Comparison of ENCODE assay signal across 8 cellular contexts in the genomic region with DNA sequence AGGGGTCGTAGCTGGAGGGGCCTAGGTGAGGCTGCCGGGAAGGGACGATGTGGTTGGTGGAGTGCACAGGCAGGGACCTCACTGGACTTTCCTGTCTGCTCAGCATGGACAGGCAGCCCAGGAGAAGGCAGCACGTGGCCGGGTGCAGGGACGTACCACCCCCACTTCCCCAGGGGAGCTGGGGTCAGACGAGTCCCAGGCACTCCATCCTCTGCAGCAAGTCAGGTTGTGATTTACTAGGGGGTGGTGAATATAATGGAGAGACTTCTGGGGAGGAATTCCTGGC. TPM values are rescaled to one million over a fixed set of nuclear protein-coding genes. Genes with fewer than 3 reads are reported as not detected.
A peak's percentile ranks its signal among the peaks of the same experiment; 100 is the strongest.
DNase-seq lines count a peak whose midpoint lies in the region; ATAC-seq and TF ChIP-seq lines count a peak whose summit lies in the region.
"Had no signal": no experiment of that assay in that cellular context is flagged by ENCODE, and none has a peak within 500 bp of the region (broad histone marks: within the 10 kb centered on the region; RNA-seq: fewer than 3 reads in every experiment).

No MANE protein-coding gene starts in this region.

- no peak overlapping the region for H2BK120ac ChIP-seq in IMR-90 (ENCODE audit: low read depth, low read length)

- POLR2A ChIA-PET in IMR-90 (lab: Charles Lee; ENCODE audit: unreplicated experiment), result no interaction called here
- POLR2A ChIA-PET in A673 (lab: Charles Lee; ENCODE audit: low non-redundant PET), result no interaction called here

- no peak overlapping the region for H2AK9ac ChIP-seq in IMR-90 (replicated peaks; ENCODE audit: low read depth, low read length, poor library complexity)

- H2BK5ac ChIP-seq in IMR-90 (ENCODE audit: low read depth, low read length, poor library complexity, severe bottlenecking), result no peak overlapping the region

- H4K91ac ChIP-seq in IMR-90 (ENCODE audit: insufficient read depth, low read depth, low read length), result no peak overlapping the region

- TF ChIP-seq POLR2A in IMR-90 (IDR thresholded peaks at IDR 0.05; ENCODE audit: low read depth, low read length), result no peak

- no peak overlapping the region for H4K5ac ChIP-seq in IMR-90 (ENCODE audit: low read depth, low read length)

- dilution Hi-C loops in IMR-90 (cut with HindIII; ENCODE audit: low sequenced_read_pairs, unreplicated experiment), result no loop called here

- H3K4me3 ChIP-seq in IMR-90 (ENCODE audit: insufficient read depth, low read depth, low read length), result no peak overlapping the region
- H3K4me3 ChIP-seq in iPS-20b (ENCODE audit: low read length), result peak overlapping the region; percentile 69; the same call in 1 of the 2 replicates
- no peak overlapping the region for H3K4me3 ChIP-seq in A673 (ENCODE audit: low read depth, low read length, poor library complexity, severe bottlenecking)

- no peak for TF ChIP-seq RAD21 in IMR-90 (IDR thresholded peaks at IDR 0.05; ENCODE audit: low read length)

- H3K27ac Mint-ChIP-seq in activated T-helper 1 cell treated with anti-CD3 and anti-CD28 coated beads, Interleukin-12 subunit alpha, Interleukin-12 subunit beta, Interleukin-2, Interleukin-4 antibody, amounts not matched to agents 30 ng/mL and 10 ng/mL and 1 ng/mL, durations not matched to agents 14 hours and 24 hours and 36 hours, result peak overlapping the region; percentile 96
- no peak overlapping the region for H3K27ac Mint-ChIP-seq in stimulated activated naive B cell treated with anti-CD40 and anti-IgM and Interleukin-4, amounts not matched to agents 10 μg/mL and 1 μg/mL and 100 μg/mL, for 72 hours

- H3K4me1 ChIP-seq in IMR-90 (ENCODE audit: control insufficient read depth, insufficient read depth, low read length), result peaks cover 16% of the 10 kb centered on the region
- H3K4me1 ChIP-seq in iPS-20b (ENCODE audit: insufficient read depth, low read length), result peaks cover 4% of the 10 kb centered on the region; the same call in 1 of the 2 replicates
- peaks cover 8% of the 10 kb centered on the region for H3K4me1 ChIP-seq in A673 (ENCODE audit: insufficient read depth, low read length, poor library complexity, severe bottlenecking)

- intact Hi-C loops in IMR-90 (cut with micrococcal nuclease), result no loop called here
- intact Hi-C loops in activated T-helper 1 cell treated with anti-CD3 and anti-CD28 coated beads, Interleukin-12 subunit alpha, Interleukin-12 subunit beta, Interleukin-2, Interleukin-4 antibody, amounts not matched to agents 30 ng/mL and 10 ng/mL and 1 ng/mL, durations not matched to agents 14 hours and 24 hours and 36 hours (cut with micrococcal nuclease), result no loop called here
- intact Hi-C loops in A673 (cut with micrococcal nuclease; ENCODE audit: unreplicated experiment), result no loop called here

- H3K27ac ChIP-seq in IMR-90 (ENCODE audit: insufficient read depth, low read length) (no peak overlapping the region), iPS-20b (ENCODE audit: low read length) (no peak overlapping the region), A673 (ENCODE audit: low read depth, low read length, poor library complexity, severe bottlenecking) (no peak overlapping the region)

- H3K23ac ChIP-seq in IMR-90 (ENCODE audit: low read depth, low read length), result no peak overlapping the region

- no peak for TF ChIP-seq CTCF in IMR-90 (conservative IDR thresholded peaks at IDR 0.05; ENCODE audit: low read depth, low read length)
- no peak for TF ChIP-seq CTCF in A673 (conservative IDR thresholded peaks at IDR 0.05; ENCODE audit: low read depth, low read length)

- no peak overlapping the region for H2BK15ac ChIP-seq in IMR-90 (ENCODE audit: low read depth, low read length)

- peaks cover 20% of the 10 kb centered on the region for H4K20me1 ChIP-seq in IMR-90 (ENCODE audit: insufficient read depth, low read length)

- in situ Hi-C loops in IMR-90 (cut with MboI; ENCODE audit: low sequenced_read_pairs), result no loop called here

- H3K9me3 ChIP-seq in IMR-90 (ENCODE audit: control insufficient read depth, insufficient read depth, low read length) (peaks cover 31% of the 10 kb centered on the region), iPS-20b (ENCODE audit: insufficient read depth, low read depth, low read length) (peaks cover 53% of the 10 kb centered on the region), A673 (ENCODE audit: low read depth, low read length, poor library complexity, severe bottlenecking) (peaks cover 50% of the 10 kb centered on the region)
- H3K9me3 ChIP-seq: adrenal gland had no signal

- H2AFZ ChIP-seq in IMR-90 (replicated peaks; ENCODE audit: low read length, poor library complexity), result peak overlapping the region; percentile 95

- H2AK5ac ChIP-seq in IMR-90 (ENCODE audit: low read depth, low read length), result peak overlapping the region; percentile 33; the same call in 1 of the 2 replicates

- peaks cover 14% of the 10 kb centered on the region for H3K9me1 ChIP-seq in IMR-90 (ENCODE audit: insufficient read depth, low read length)

- no peak overlapping the region for H3K56ac ChIP-seq in IMR-90 (ENCODE audit: extremely low read depth, insufficient read depth, low read length)

- no peak for ATAC-seq in IMR-90 (ENCODE audit: low read depth)
- no peak for ATAC-seq in stimulated activated naive B cell treated with anti-CD40 and anti-IgM and Interleukin-4, amounts not matched to agents 10 μg/mL and 1 μg/mL and 100 μg/mL, for 72 hours (replicated peaks)
- no peak for ATAC-seq in HG03439 (IDR thresholded peaks at IDR 0.05; ENCODE audit: unreplicated experiment)

- H3K14ac ChIP-seq in IMR-90 (replicated peaks; ENCODE audit: low read depth, low read length), result no peak overlapping the region

- H3K36me3 Mint-ChIP-seq in activated T-helper 1 cell treated with anti-CD3 and anti-CD28 coated beads, Interleukin-12 subunit alpha, Interleukin-12 subunit beta, Interleukin-2, Interleukin-4 antibody, amounts not matched to agents 30 ng/mL and 10 ng/mL and 1 ng/mL, durations not matched to agents 14 hours and 24 hours and 36 hours (ENCODE audit: low read depth), result peaks cover 45% of the 10 kb centered on the region
- peaks cover 43 to 57% of the 10 kb centered on the region in 2 donors for H3K36me3 Mint-ChIP-seq in stimulated activated naive B cell treated with anti-CD40 and anti-IgM and Interleukin-4, amounts not matched to agents 10 μg/mL and 1 μg/mL and 100 μg/mL, for 72 hours

- peaks cover 50% of the 10 kb centered on the region for H3K4me1 Mint-ChIP-seq in activated T-helper 1 cell treated with anti-CD3 and anti-CD28 coated beads, Interleukin-12 subunit alpha, Interleukin-12 subunit beta, Interleukin-2, Interleukin-4 antibody, amounts not matched to agents 30 ng/mL and 10 ng/mL and 1 ng/mL, durations not matched to agents 14 hours and 24 hours and 36 hours (ENCODE audit: low read depth)
- H3K4me1 Mint-ChIP-seq in stimulated activated naive B cell treated with anti-CD40 and anti-IgM and Interleukin-4, amounts not matched to agents 10 μg/mL and 1 μg/mL and 100 μg/mL, for 72 hours, result peaks cover 45 to 63% of the 10 kb centered on the region in 2 donors

- H3K9ac ChIP-seq in IMR-90 (ENCODE audit: low read depth, low read length) (no peak overlapping the region), iPS-20b (ENCODE audit: low read depth, low read length) (no peak overlapping the region)

- H3K79me1 ChIP-seq in IMR-90 (ENCODE audit: low read depth in 1 of 2, low read length in 2 of 2), result peaks cover 22 to 45% of the 10 kb centered on the region in 2 experiments

- H3K9me3 Mint-ChIP-seq in activated T-helper 1 cell treated with anti-CD3 and anti-CD28 coated beads, Interleukin-12 subunit alpha, Interleukin-12 subunit beta, Interleukin-2, Interleukin-4 antibody, amounts not matched to agents 30 ng/mL and 10 ng/mL and 1 ng/mL, durations not matched to agents 14 hours and 24 hours and 36 hours, result peaks cover 24% of the 10 kb centered on the region
- H3K9me3 Mint-ChIP-seq in stimulated activated naive B cell treated with anti-CD40 and anti-IgM and Interleukin-4, amounts not matched to agents 10 μg/mL and 1 μg/mL and 100 μg/mL, for 72 hours, result peaks cover 0 to 1% of the 10 kb centered on the region in 2 donors

- DNase-seq in IMR-90 (no peak), A673 (ENCODE audit: low spot score) (no peak), NCI-H1092 (lab: John Stamatoyannopoulos, UW) (no peak)
- no peak for DNase-seq in activated T-helper 1 cell treated with anti-CD3 and anti-CD28 coated beads, Interleukin-12 subunit alpha, Interleukin-12 subunit beta, Interleukin-2, Interleukin-4 antibody, amounts not matched to agents 30 ng/mL and 10 ng/mL and 1 ng/mL, durations not matched to agents 14 hours and 24 hours and 36 hours (ENCODE audit: low spot score)
- DNase-seq in stimulated activated naive B cell treated with anti-CD40 and anti-IgM and Interleukin-4, amounts not matched to agents 10 μg/mL and 1 μg/mL and 100 μg/mL, for 72 hours, result no peak

- H3K36me3 ChIP-seq in IMR-90 (ENCODE audit: control insufficient read depth, insufficient read depth, low read length) (peaks cover 13% of the 10 kb centered on the region), iPS-20b (ENCODE audit: insufficient read depth, low read depth, low read length) (peaks cover 8% of the 10 kb centered on the region; the same call in 1 of the 2 replicates), A673 (ENCODE audit: insufficient read depth, low read length, poor library complexity, severe bottlenecking) (peaks cover 16% of the 10 kb centered on the region)
- H3K36me3 ChIP-seq: adrenal gland had no signal

- H3K27me3 Mint-ChIP-seq in activated T-helper 1 cell treated with anti-CD3 and anti-CD28 coated beads, Interleukin-12 subunit alpha, Interleukin-12 subunit beta, Interleukin-2, Interleukin-4 antibody, amounts not matched to agents 30 ng/mL and 10 ng/mL and 1 ng/mL, durations not matched to agents 14 hours and 24 hours and 36 hours (ENCODE audit: insufficient read depth), result no peaks in the 10 kb centered on the region
- H3K27me3 Mint-ChIP-seq in stimulated activated naive B cell treated with anti-CD40 and anti-IgM and Interleukin-4, amounts not matched to agents 10 μg/mL and 1 μg/mL and 100 μg/mL, for 72 hours, result no peaks in the 10 kb centered on the region

- H2BK20ac ChIP-seq in IMR-90 (ENCODE audit: low read depth, low read length), result no peak overlapping the region

- no peak overlapping the region for H3K4me2 ChIP-seq in IMR-90 (ENCODE audit: low read depth, low read length)

- H3K4me3 Mint-ChIP-seq in activated T-helper 1 cell treated with anti-CD3 and anti-CD28 coated beads, Interleukin-12 subunit alpha, Interleukin-12 subunit beta, Interleukin-2, Interleukin-4 antibody, amounts not matched to agents 30 ng/mL and 10 ng/mL and 1 ng/mL, durations not matched to agents 14 hours and 24 hours and 36 hours, result peak overlapping the region; percentile 89
- H3K4me3 Mint-ChIP-seq in stimulated activated naive B cell treated with anti-CD40 and anti-IgM and Interleukin-4, amounts not matched to agents 10 μg/mL and 1 μg/mL and 100 μg/mL, for 72 hours, result peak overlapping the region; percentile 91 to 95

- WGBS in IMR-90 (ENCODE audit: extremely low coverage in 2 of 2, insufficient read length in 1 of 2), 2 experiments, result no CpG with 5 or more reads among the region's 7 CpGs

- no TSS peak for BruUV-seq in IMR-90 (replicated peaks; lab: Mats Ljungman, UMichigan)
- BruUV-seq in A673 (replicated peaks; lab: Mats Ljungman, UMichigan), result no TSS peak

- H3K27me3 ChIP-seq in IMR-90 (ENCODE audit: control insufficient read depth, insufficient read depth, low read length) (no peaks in the 10 kb centered on the region), iPS-20b (ENCODE audit: insufficient read depth, low read length) (peaks cover 6% of the 10 kb centered on the region; the same call in 1 of the 2 replicates), A673 (replicated peaks; ENCODE audit: insufficient read depth, low read depth, low read length, poor library complexity) (no peaks in the 10 kb centered on the region)
- H3K27me3 ChIP-seq: adrenal gland had no signal

- no peak overlapping the region for H4K8ac ChIP-seq in IMR-90 (ENCODE audit: low read depth in 2 of 2, low read length in 2 of 2)

- CTCF ChIA-PET in IMR-90 (lab: Yijun Ruan, JAX) (no interaction called here), A673 (lab: Charles Lee) (no interaction called here)

- H3K4ac ChIP-seq in IMR-90 (ENCODE audit: low read depth, low read length), result no peak overlapping the region

- H3K18ac ChIP-seq in IMR-90 (ENCODE audit: low read depth, low read length), result no peak overlapping the region

RNA-seq across cellular contexts. Expression of gene CTBP1, which starts 1.5 kb away (rescaled TPM):
- total RNA-seq in IMR-90 (2012; rRNA removed) (147 TPM in 2 replicates), A673 (2021) (187 and 196 TPM in 2 replicates)
- polyA plus RNA-seq in IMR-90 (2012; rRNA removed), result 212 and 237 TPM in 2 replicates
- 167 and 315 TPM in 2 replicates for polyA plus RNA-seq in IMR-90 (2012; cell fraction: cytosol; rRNA removed)
- polyA plus RNA-seq in IMR-90 (2012; cell fraction: nucleus; rRNA removed; ENCODE audit: low replicate concordance), result 377 and 892 TPM in 2 replicates
- 203 and 206 TPM in 2 replicates for total RNA-seq in activated T-helper 1 cell treated with anti-CD3 and anti-CD28 coated beads, Interleukin-12 subunit alpha, Interleukin-12 subunit beta, Interleukin-2, Interleukin-4 antibody, amounts not matched to agents 30 ng/mL and 10 ng/mL and 1 ng/mL, durations not matched to agents 14 hours and 24 hours and 36 hours

RNA-seq across cellular contexts. Expression of gene MAEA, which starts 39.2 kb away (rescaled TPM):
- total RNA-seq in IMR-90 (2012; rRNA removed) (61.5 and 77.2 TPM in 2 replicates), A673 (2021) (85.9 and 87.0 TPM in 2 replicates)
- polyA plus RNA-seq in IMR-90 (2012; rRNA removed), result 108 and 120 TPM in 2 replicates
- polyA plus RNA-seq in IMR-90 (2012; cell fraction: cytosol; rRNA removed), result 108 and 119 TPM in 2 replicates
- polyA plus RNA-seq in IMR-90 (2012; cell fraction: nucleus; rRNA removed; ENCODE audit: low replicate concordance), result 179 and 309 TPM in 2 replicates
- 67.1 and 68.1 TPM in 2 replicates for total RNA-seq in activated T-helper 1 cell treated with anti-CD3 and anti-CD28 coated beads, Interleukin-12 subunit alpha, Interleukin-12 subunit beta, Interleukin-2, Interleukin-4 antibody, amounts not matched to agents 30 ng/mL and 10 ng/mL and 1 ng/mL, durations not matched to agents 14 hours and 24 hours and 36 hours
